Comparison of ENCODE assay signal across 22 cellular contexts in genomic region chr5:68757813-68758212, GRCh38.
"Had no signal": no experiment of that assay in that cellular context is flagged by ENCODE, and none has a peak within 500 bp of the region (broad histone marks: within the 10 kb centered on the region; RNA-seq: fewer than 3 reads in every experiment).

No MANE protein-coding gene starts in this region.

- H3K27ac ChIP-seq: cardiac muscle cell, pancreas, uterus had no signal

- H3K4me2 ChIP-seq: smooth muscle cell had no signal

- FAIRE-seq: frontal cortex, pancreas had no signal

- H3K27me3 ChIP-seq: pancreas, uterus had no signal

- ATAC-seq: activated T-cell treated with anti-CD3 and anti-CD28 coated beads, Interleukin-2, amount 50 U/mL, for 72 hours; left ventricle myocardium superior; pancreas; sciatic nerve; stimulated activated memory B cell treated with anti-CD40 and anti-IgM and Interleukin-4, amounts not matched to agents 10 μg/mL and 1 μg/mL and 100 μg/mL, for 72 hours had no signal

- H3K4me1 ChIP-seq: pancreas, uterus had no signal

- H3K4me3 ChIP-seq: cardiac muscle cell, pancreas, smooth muscle cell, uterus had no signal

- DNase-seq: activated CD4-positive, alpha-beta memory T cell treated with anti-CD3 and anti-CD28 coated beads, Interleukin-2, amount 10 ng/mL, durations not matched to agents 7 days and 5 days; activated CD4-positive, alpha-beta T cell treated with anti-CD3 and anti-CD28 coated beads, Interleukin-2, amount 10 ng/mL, durations not matched to agents 24 days and 14 days; activated effector memory CD4-positive, alpha-beta T cell treated with Interleukin-2 at 50 U/mL for 16 hours; activated naive CD4-positive, alpha-beta T cell treated with anti-CD3 and anti-CD28 coated beads, Interleukin-2, amount 10 ng/mL, durations not matched to agents 7 days and 5 days; activated T-cell treated with anti-CD3 and anti-CD28 coated beads, Interleukin-2, amount 50 U/mL, for 72 hours; amygdala; effector CD4-positive, alpha-beta T cell; glutamatergic neuron; hippocampal formation; kidney glomerular epithelial cell; left ventricle myocardium superior; nephron progenitor cell; pancreas; stimulated activated CD4-positive, alpha-beta T cell treated with anti-CD3 and anti-CD28 coated beads, Interleukin-15, amount 100 ng/mL, for 24 hours; T-helper 2 cell; trophoblast cell; uterus had no signal

- H3K36me3 ChIP-seq: cardiac muscle cell, pancreas, uterus had no signal

- H3K9me3 ChIP-seq: pancreas had no signal
